ENCODE assay signal across 16 cellular contexts in the genomic region with DNA sequence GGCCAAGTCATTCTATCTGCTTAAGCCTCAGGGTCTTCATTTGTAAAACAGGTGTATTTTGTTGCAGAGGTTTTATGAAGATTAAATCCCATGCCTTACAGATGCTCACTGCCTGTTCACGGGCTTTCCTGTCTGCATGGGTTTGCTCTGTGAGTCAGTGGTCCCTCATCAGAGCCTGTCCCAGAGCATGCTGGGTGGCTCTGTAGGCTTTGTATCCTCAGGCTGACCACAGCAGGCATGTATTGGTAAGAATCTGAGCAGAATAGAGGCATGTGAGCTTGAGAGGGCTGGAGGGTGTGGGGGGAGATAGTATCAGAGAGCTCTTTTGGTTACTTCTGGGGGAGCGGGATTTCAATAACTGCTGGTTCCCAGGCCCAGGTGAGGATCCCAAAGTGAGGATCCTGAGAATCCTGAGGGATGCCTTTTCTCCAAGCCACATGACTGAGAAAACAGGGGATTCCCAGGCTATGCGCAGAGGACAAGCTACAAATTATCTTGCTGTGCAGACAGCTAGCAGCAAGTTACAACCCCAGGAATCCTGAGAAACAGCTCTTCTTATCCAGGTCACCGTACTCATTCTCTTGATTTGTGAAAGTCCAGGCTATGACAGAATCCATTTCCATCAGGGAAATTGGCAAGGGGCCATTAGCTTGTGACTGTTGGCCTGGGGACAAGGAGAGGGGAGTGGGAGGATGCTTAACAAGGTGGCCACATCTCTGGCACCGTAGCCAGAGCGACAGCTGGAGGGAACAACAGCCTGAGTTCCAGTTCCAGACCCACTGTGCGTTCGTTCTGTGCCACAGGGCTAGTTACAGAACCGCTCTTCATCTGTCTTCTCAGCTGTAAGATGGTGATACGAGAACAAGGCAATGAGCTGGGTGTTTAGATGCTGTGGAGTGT. TPM values are rescaled to one million over a fixed set of nuclear protein-coding genes. Genes with fewer than 3 reads are reported as not detected.
DNase-seq lines count a peak whose midpoint lies in the region; ATAC-seq and TF ChIP-seq lines count a peak whose summit lies in the region.
"Had no signal": no experiment of that assay in that cellular context is flagged by ENCODE, and none has a peak within 500 bp of the region (broad histone marks: within the 10 kb centered on the region; RNA-seq: fewer than 3 reads in every experiment).

No MANE protein-coding gene starts in this region.

- intact Hi-C loops in activated CD8-positive, alpha-beta T cell treated with anti-CD3 and anti-CD28 coated beads for 36 hours (cut with micrococcal nuclease): no loop called here
- intact Hi-C loops in heart left ventricle (cut with DNase I): no loop called here

- TF ChIP-seq CTCF in activated CD8-positive, alpha-beta T cell treated with anti-CD3 and anti-CD28 coated beads for 36 hours (IDR thresholded peaks at IDR 0.05): no peak
- TF ChIP-seq CTCF in RWPE2 (IDR thresholded peaks at IDR 0.05; ENCODE audit: poor library complexity, severe bottlenecking) (no peak), heart left ventricle (IDR thresholded peaks at IDR 0.05) (no peak), type B pancreatic cell (conservative IDR thresholded peaks at IDR 0.05) (no peak)

- peaks cover 25% of the 10 kb centered on the region for H3K4me1 Mint-ChIP-seq in activated CD8-positive, alpha-beta T cell treated with anti-CD3 and anti-CD28 coated beads, Interleukin-2, amount 10 ng/mL, durations not matched to agents 7 days and 5 days (ENCODE audit: low read depth)
- H3K4me1 Mint-ChIP-seq in activated CD8-positive, alpha-beta T cell treated with anti-CD3 and anti-CD28 coated beads for 36 hours (ENCODE audit: low read depth): no peaks in the 10 kb centered on the region
- H3K4me1 Mint-ChIP-seq in type B pancreatic cell (ENCODE audit: unreplicated experiment): peaks cover 13% of the 10 kb centered on the region

- H3K27ac Mint-ChIP-seq in activated CD8-positive, alpha-beta T cell treated with anti-CD3 and anti-CD28 coated beads, Interleukin-2, amount 10 ng/mL, durations not matched to agents 7 days and 5 days: peak overlapping the region; percentile 2
- no peak overlapping the region for H3K27ac Mint-ChIP-seq in activated CD8-positive, alpha-beta T cell treated with anti-CD3 and anti-CD28 coated beads for 36 hours
- H3K27ac Mint-ChIP-seq in type B pancreatic cell: peak overlapping the region; percentile 70
- H3K27ac Mint-ChIP-seq: T-helper 1 cell treated with Interleukin-12 subunit alpha and Interleukin-12 subunit beta and Interleukin-4 antibody, amounts not matched to agents 30 μg/mL and 1 μg/mL, for 36 hours had no signal

- POLR2A ChIA-PET in activated CD8-positive, alpha-beta T cell treated with anti-CD3 and anti-CD28 coated beads, Interleukin-2, amount 10 ng/mL, durations not matched to agents 7 days and 5 days (lab: Charles Lee): no interaction called here
- POLR2A ChIA-PET in activated CD8-positive, alpha-beta T cell treated with anti-CD3 and anti-CD28 coated beads for 36 hours (lab: Charles Lee): interaction anchor here (0.7 to 1.1 kb wide), 2 partner anchors 16 to 238 kb away, joined by 3 read pairs; no protein-coding TSS in a partner anchor

- no peaks in the 10 kb centered on the region for H3K4me1 ChIP-seq in RWPE2 (ENCODE audit: insufficient read depth, poor library complexity, severe bottlenecking)
- peaks cover 0 to 48% (median 26%) of the 10 kb centered on the region in 12 donors for H3K4me1 ChIP-seq in heart left ventricle
- H3K4me1 ChIP-seq: parathyroid adenoma, upper lobe of right lung had no signal

- no peaks in the 10 kb centered on the region for H3K27me3 ChIP-seq in RWPE2 (ENCODE audit: insufficient read depth, poor library complexity, severe bottlenecking)
- peaks cover 0 to 4% (median 0%) of the 10 kb centered on the region in 9 donors for H3K27me3 ChIP-seq in heart left ventricle
- H3K27me3 ChIP-seq: upper lobe of right lung had no signal

- DNase-seq in activated CD8-positive, alpha-beta T cell treated with anti-CD3 and anti-CD28 coated beads, Interleukin-2, amount 10 ng/mL, durations not matched to agents 7 days and 5 days: no peak
- DNase-seq in activated CD8-positive, alpha-beta T cell treated with anti-CD3 and anti-CD28 coated beads for 36 hours: no peak
- peak; percentile 4 for DNase-seq in RWPE2 (ENCODE audit: low spot score)
- peak in 3 of 5 donors; percentile 36 to 63 (median 56) for DNase-seq in heart left ventricle
- DNase-seq in type B pancreatic cell (ENCODE audit: extremely low spot score, unreplicated experiment): no peak
- DNase-seq in SKM-1 treated with dmso at 0.1 percent for 144 hours (lab: John Stamatoyannopoulos, UW; ENCODE audit: unreplicated experiment): no peak
- no peak for DNase-seq in AG08396 (ENCODE audit: low spot score)
- DNase-seq in HuH-7 (ENCODE audit: low spot score): no peak
- DNase-seq: activated CD4-positive, CD25-positive, alpha-beta regulatory T cell treated with anti-CD3 and anti-CD28 coated beads, Interleukin-2, amount 50 U/mL, for 72 hours; activated T-cell treated with anti-CD3 and anti-CD28 coated beads for 4 hours; DND-41; Karpas-422; NCI-H187 treated with DMSO at 0.1 percent for 48 hours; upper lobe of right lung had no signal

- no peak overlapping the region for H3K4me3 ChIP-seq in RWPE2 (ENCODE audit: severe bottlenecking)
- H3K4me3 ChIP-seq in heart left ventricle: no peak overlapping the region
- H3K4me3 ChIP-seq: upper lobe of right lung had no signal

- no peak for ATAC-seq in activated CD8-positive, alpha-beta T cell treated with anti-CD3 and anti-CD28 coated beads, Interleukin-2, amount 10 ng/mL, durations not matched to agents 7 days and 5 days
- no peak for ATAC-seq in activated CD8-positive, alpha-beta T cell treated with anti-CD3 and anti-CD28 coated beads for 36 hours
- ATAC-seq in RWPE2 (ENCODE audit: low read depth) (no peak), heart left ventricle (peak; percentile 29 to 58 (median 44))

- H3K36me3 ChIP-seq in RWPE2 (ENCODE audit: low read depth) (no peaks in the 10 kb centered on the region), heart left ventricle (no peaks in the 10 kb centered on the region)
- H3K36me3 ChIP-seq: upper lobe of right lung had no signal

- 42 to 53% (median 45%) methylated on average over 9 to 10 of the region's 10 CpGs for WGBS in heart left ventricle, 4 donors

- CTCF ChIA-PET in activated CD8-positive, alpha-beta T cell treated with anti-CD3 and anti-CD28 coated beads, Interleukin-2, amount 10 ng/mL, durations not matched to agents 7 days and 5 days (lab: Charles Lee): interaction anchor here (0.6 to 2.8 kb wide), 3 partner anchors 9 to 1671 kb away, joined by 3 to 7 read pairs (median 3); no protein-coding TSS in a partner anchor
- CTCF ChIA-PET in activated CD8-positive, alpha-beta T cell treated with anti-CD3 and anti-CD28 coated beads for 36 hours (lab: Charles Lee): no interaction called here

- H3K9me3 ChIP-seq in RWPE2 (ENCODE audit: severe bottlenecking) (no peaks in the 10 kb centered on the region), heart left ventricle (no peaks in the 10 kb centered on the region)
- H3K9me3 ChIP-seq: upper lobe of right lung had no signal

- no peak overlapping the region for H3K4me3 Mint-ChIP-seq in activated CD8-positive, alpha-beta T cell treated with anti-CD3 and anti-CD28 coated beads, Interleukin-2, amount 10 ng/mL, durations not matched to agents 7 days and 5 days
- H3K4me3 Mint-ChIP-seq in activated CD8-positive, alpha-beta T cell treated with anti-CD3 and anti-CD28 coated beads for 36 hours: no peak overlapping the region
- H3K4me3 Mint-ChIP-seq in type B pancreatic cell: no peak overlapping the region
- H3K4me3 Mint-ChIP-seq: T-helper 1 cell treated with Interleukin-12 subunit alpha and Interleukin-12 subunit beta and Interleukin-4 antibody, amounts not matched to agents 30 μg/mL and 1 μg/mL, for 36 hours had no signal

- no peaks in the 10 kb centered on the region for H3K27me3 Mint-ChIP-seq in activated CD8-positive, alpha-beta T cell treated with anti-CD3 and anti-CD28 coated beads, Interleukin-2, amount 10 ng/mL, durations not matched to agents 7 days and 5 days (ENCODE audit: low read depth)
- H3K27me3 Mint-ChIP-seq in activated CD8-positive, alpha-beta T cell treated with anti-CD3 and anti-CD28 coated beads for 36 hours: no peaks in the 10 kb centered on the region
- H3K27me3 Mint-ChIP-seq in type B pancreatic cell: peaks cover 25% of the 10 kb centered on the region

- no peaks in the 10 kb centered on the region for H3K36me3 Mint-ChIP-seq in activated CD8-positive, alpha-beta T cell treated with anti-CD3 and anti-CD28 coated beads, Interleukin-2, amount 10 ng/mL, durations not matched to agents 7 days and 5 days (ENCODE audit: low read depth)
- H3K36me3 Mint-ChIP-seq in activated CD8-positive, alpha-beta T cell treated with anti-CD3 and anti-CD28 coated beads for 36 hours (ENCODE audit: low read depth): no peaks in the 10 kb centered on the region
- no peaks in the 10 kb centered on the region for H3K36me3 Mint-ChIP-seq in type B pancreatic cell

- H3K9me3 Mint-ChIP-seq in activated CD8-positive, alpha-beta T cell treated with anti-CD3 and anti-CD28 coated beads, Interleukin-2, amount 10 ng/mL, durations not matched to agents 7 days and 5 days (ENCODE audit: insufficient read depth): no peaks in the 10 kb centered on the region
- H3K9me3 Mint-ChIP-seq in activated CD8-positive, alpha-beta T cell treated with anti-CD3 and anti-CD28 coated beads for 36 hours: no peaks in the 10 kb centered on the region
- no peaks in the 10 kb centered on the region for H3K9me3 Mint-ChIP-seq in type B pancreatic cell
- H3K9me3 Mint-ChIP-seq: T-helper 1 cell treated with Interleukin-12 subunit alpha and Interleukin-12 subunit beta and Interleukin-4 antibody, amounts not matched to agents 30 μg/mL and 1 μg/mL, for 36 hours had no signal

- TF ChIP-seq POLR2A in heart left ventricle (IDR thresholded peaks at IDR 0.05): no peak

- H3K27ac ChIP-seq in RWPE2 (ENCODE audit: poor library complexity, severe bottlenecking): no peak overlapping the region
- H3K27ac ChIP-seq in heart left ventricle: peak overlapping the region in 3 of 12 donors; percentile 16 to 26 (median 23)
- H3K27ac ChIP-seq: parathyroid adenoma, upper lobe of right lung had no signal

RNA-seq across cellular contexts. Expression of a gene that starts 45.1 kb away (rescaled TPM):
- 1 to 10 TPM; 2.4 to 2.7 TPM for total RNA-seq in activated CD8-positive, alpha-beta T cell treated with anti-CD3 and anti-CD28 coated beads, Interleukin-2, amount 10 ng/mL, durations not matched to agents 7 days and 5 days
- total RNA-seq in activated CD8-positive, alpha-beta T cell treated with anti-CD3 and anti-CD28 coated beads for 36 hours: 1 to 10 TPM; 5.1 to 6.6 TPM
- total RNA-seq in heart left ventricle (10 to 100 TPM; 19.5 to 38.8 (median 29.6) TPM), type B pancreatic cell (ENCODE audit: low replicate concordance) (55.9 and 59.2 TPM in 2 replicates)
- polyA plus RNA-seq in heart left ventricle: 10 to 100 TPM; 14.6 to 30.4 TPM

Comparison
In these comparisons a context has a peak if more than half of its experiments do, and no peak if none do; other contexts are left out.
1. ATAC-seq: peak in heart left ventricle (4 of 4); none in activated CD8-positive, alpha-beta T cell treated with anti-CD3 and anti-CD28 coated beads, Interleukin-2, amount 10 ng/mL, durations not matched to agents 7 days and 5 days (single experiment), activated CD8-positive, alpha-beta T cell treated with anti-CD3 and anti-CD28 coated beads for 36 hours (single experiment) and RWPE2 (single experiment).
2. DNase-seq: peak in RWPE2 (single experiment) and heart left ventricle (3 of 5); none in activated CD8-positive, alpha-beta T cell treated with anti-CD3 and anti-CD28 coated beads, Interleukin-2, amount 10 ng/mL, durations not matched to agents 7 days and 5 days (single experiment), activated CD8-positive, alpha-beta T cell treated with anti-CD3 and anti-CD28 coated beads for 36 hours (single experiment), type B pancreatic cell (single experiment), SKM-1 treated with dmso at 0.1 percent for 144 hours (single experiment), AG08396 (single experiment) and HuH-7 (single experiment).